ENCODE assay signal across 31 cellular contexts in genomic region chr16:7185179-7185578, GRCh38.
"Had no signal": no experiment of that assay in that cellular context is flagged by ENCODE, and none has a peak within 500 bp of the region (broad histone marks: within the 10 kb centered on the region; RNA-seq: fewer than 3 reads in every experiment).

No MANE protein-coding gene starts in this region.

- H3K36me3 ChIP-seq: WERI-Rb-1 had no signal

- H3K27ac ChIP-seq: VCaP, WERI-Rb-1 had no signal

- DNase-seq: activated B cell treated with CpG ODN at 0.5 μM for 24 hours; activated CD4-positive, alpha-beta memory T cell treated with anti-CD3 and anti-CD28 coated beads for 36 hours; activated CD4-positive, alpha-beta memory T cell treated with anti-CD3 and anti-CD28 coated beads, Interleukin-2, amount 10 ng/mL, durations not matched to agents 7 days and 5 days; activated CD4-positive, alpha-beta T cell treated with anti-CD3 and anti-CD28 coated beads for 1 hour; activated CD4-positive, alpha-beta T cell treated with anti-CD3 and anti-CD28 coated beads for 36 hours; activated CD4-positive, alpha-beta T cell treated with anti-CD3 and anti-CD28 coated beads for 4 hours; activated CD4-positive, alpha-beta T cell treated with anti-CD3 and anti-CD28 coated beads for 48 hours; activated CD4-positive, alpha-beta T cell treated with anti-CD3 and anti-CD28 coated beads, Interleukin-2, amount 10 ng/mL, durations not matched to agents 24 days and 14 days; activated CD4-positive, alpha-beta T cell treated with anti-CD3 and anti-CD28 coated beads, Interleukin-2, amount 10 ng/mL, durations not matched to agents 7 days and 5 days; activated CD4-positive, alpha-beta T cell treated with anti-CD3 and anti-CD28 coated beads, Interleukin-2, amount 50 U/mL, for 1 hour; activated CD4-positive, alpha-beta T cell treated with anti-CD3 and anti-CD28 coated beads, Interleukin-2, amount 50 U/mL, for 4 hours; activated CD4-positive, alpha-beta T cell treated with anti-CD3 and anti-CD28 coated beads, Interleukin-2, amount 50 U/mL, for 48 hours; activated CD4-positive, CD25-positive, alpha-beta regulatory T cell; activated CD4-positive, CD25-positive, alpha-beta regulatory T cell treated with anti-CD3 and anti-CD28 coated beads, Interleukin-2, amount 50 U/mL, for 72 hours; activated CD8-positive, alpha-beta memory T cell treated with anti-CD3 and anti-CD28 coated beads for 24 hours; activated CD8-positive, alpha-beta memory T cell treated with anti-CD3 and anti-CD28 coated beads, Interleukin-2, amount 10 ng/mL, durations not matched to agents 7 days and 5 days; activated CD8-positive, alpha-beta memory T cell treated with anti-CD3 and anti-CD28 coated beads, Interleukin-2, amount 50 U/mL, for 4 hours; activated CD8-positive, alpha-beta memory T cell treated with anti-CD3 and anti-CD28 coated beads, Interleukin-2, amount 50 U/mL, for 48 hours; activated CD8-positive, alpha-beta T cell treated with anti-CD3 and anti-CD28 coated beads for 36 hours; activated CD8-positive, alpha-beta T cell treated with anti-CD3 and anti-CD28 coated beads, Interleukin-2, amount 10 ng/mL, durations not matched to agents 7 days and 5 days; T-cell; T-helper 1 cell; T-helper 17 cell; T-helper 2 cell; T-helper 9 cell; T1000; WERI-Rb-1 had no signal

- FAIRE-seq: TTC549 had no signal

- ATAC-seq: activated CD4-positive, alpha-beta T cell treated with anti-CD3 and anti-CD28 coated beads for 36 hours; activated CD4-positive, CD25-positive, alpha-beta regulatory T cell treated with anti-CD3 and anti-CD28 coated beads, Interleukin-2, amount 50 U/mL, for 24 hours; activated CD8-positive, alpha-beta memory T cell treated with anti-CD3 and anti-CD28 coated beads, Interleukin-2, amount 10 ng/mL, durations not matched to agents 7 days and 5 days; activated CD8-positive, alpha-beta T cell treated with anti-CD3 and anti-CD28 coated beads for 36 hours; activated CD8-positive, alpha-beta T cell treated with anti-CD3 and anti-CD28 coated beads, Interleukin-2, amount 10 ng/mL, durations not matched to agents 7 days and 5 days; T-cell; T-helper 17 cell; WTC11 had no signal
